Comparison of ENCODE assay signal across 26 cellular contexts in the genomic region with DNA sequence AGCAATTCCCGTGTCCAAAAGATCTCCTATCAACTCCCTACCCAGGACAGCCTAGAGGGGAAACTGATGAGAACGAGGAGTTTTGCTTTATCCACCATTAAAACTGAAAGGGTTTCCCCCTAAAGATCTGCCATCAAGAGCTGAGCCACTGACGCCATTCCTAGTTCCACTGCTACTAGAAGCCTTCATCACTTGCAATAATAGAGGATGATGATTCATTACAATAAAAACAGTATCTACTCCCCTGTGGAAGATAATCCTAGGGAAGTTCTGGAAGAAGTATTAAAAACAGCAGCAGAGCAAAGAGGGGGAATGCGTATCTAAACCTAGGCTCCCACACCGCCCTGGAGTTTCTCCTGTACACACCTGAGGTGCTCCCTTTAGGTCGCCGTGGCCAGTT.
"Had no signal": no experiment of that assay in that cellular context is flagged by ENCODE, and none has a peak within 500 bp of the region (broad histone marks: within the 10 kb centered on the region; RNA-seq: fewer than 3 reads in every experiment).

No MANE protein-coding gene starts in this region.

- H3K27me3 Mint-ChIP-seq: activated CD4-positive, alpha-beta memory T cell treated with anti-CD3 and anti-CD28 coated beads, Interleukin-2, amount 10 ng/mL, durations not matched to agents 7 days and 5 days; activated CD4-positive, alpha-beta T cell treated with anti-CD3 and anti-CD28 coated beads for 36 hours; activated T-helper 17 cell treated with anti-CD3 and anti-CD28 coated beads, Interleukin-2, amount 50 U/mL, for 72 hours; central memory CD8-positive, alpha-beta T cell had no signal

- H3K4me3 ChIP-seq: MG63 had no signal

- H3K4me3 Mint-ChIP-seq: activated CD4-positive, alpha-beta memory T cell treated with anti-CD3 and anti-CD28 coated beads, Interleukin-2, amount 10 ng/mL, durations not matched to agents 7 days and 5 days; activated CD4-positive, alpha-beta T cell treated with anti-CD3 and anti-CD28 coated beads for 36 hours; activated naive CD4-positive, alpha-beta T cell treated with anti-CD3 and anti-CD28 coated beads for 36 hours; activated naive CD8-positive, alpha-beta T cell; activated T-helper 17 cell treated with anti-CD3 and anti-CD28 coated beads, Interleukin-2, amount 50 U/mL, for 72 hours; brain; central memory CD8-positive, alpha-beta T cell; T-cell had no signal

- H3K36me3 Mint-ChIP-seq: activated naive CD8-positive, alpha-beta T cell; T-cell had no signal

- DNase-seq: activated CD4-positive, alpha-beta memory T cell treated with anti-CD3 and anti-CD28 coated beads, Interleukin-2, amount 10 ng/mL, durations not matched to agents 7 days and 5 days; activated CD4-positive, alpha-beta T cell treated with anti-CD3 and anti-CD28 coated beads for 36 hours; activated CD4-positive, alpha-beta T cell treated with anti-CD3 and anti-CD28 coated beads, Interleukin-2, amount 50 U/mL, for 1 hour; activated gamma-delta T cell; activated naive CD4-positive, alpha-beta T cell treated with anti-CD3 and anti-CD28 coated beads for 36 hours; activated T-cell treated with anti-CD3 and anti-CD28 coated beads for 4 hours; activated T-cell treated with anti-CD3 and anti-CD28 coated beads, Interleukin-2, amount 50 U/mL, for 48 hours; amygdala; MG63; MV-4-11; NCI-H1092 treated with DMSO at 0.1 percent for 48 hours; NCI-H1417 treated with DMSO at 0.1 percent for 48 hours; NCI-H1694; NCI-H2029; NCI-H2107; NCI-H2171 treated with DMSO at 0.1 percent for 48 hours; NCI-H345; NCI-H510A; NCI-H526 treated with DMSO at 0.1 percent for 48 hours; SIG-M5; T-cell had no signal

- H3K27ac ChIP-seq: VCaP had no signal

- ATAC-seq: activated CD4-positive, alpha-beta T cell treated with anti-CD3 and anti-CD28 coated beads for 36 hours; activated T-helper 17 cell treated with anti-CD3 and anti-CD28 coated beads, Interleukin-2, amount 50 U/mL, for 72 hours; T-cell had no signal

- H3K4me1 Mint-ChIP-seq: activated CD4-positive, alpha-beta memory T cell treated with anti-CD3 and anti-CD28 coated beads, Interleukin-2, amount 10 ng/mL, durations not matched to agents 7 days and 5 days; activated CD4-positive, alpha-beta T cell treated with anti-CD3 and anti-CD28 coated beads for 36 hours; activated T-helper 17 cell treated with anti-CD3 and anti-CD28 coated beads, Interleukin-2, amount 50 U/mL, for 72 hours; central memory CD8-positive, alpha-beta T cell; T-cell had no signal

- H3K9me3 Mint-ChIP-seq: activated naive CD4-positive, alpha-beta T cell treated with anti-CD3 and anti-CD28 coated beads for 36 hours had no signal

- H3K27me3 ChIP-seq: MG63 had no signal

- H3K27ac Mint-ChIP-seq: activated CD4-positive, alpha-beta memory T cell treated with anti-CD3 and anti-CD28 coated beads, Interleukin-2, amount 10 ng/mL, durations not matched to agents 7 days and 5 days; activated CD4-positive, alpha-beta T cell treated with anti-CD3 and anti-CD28 coated beads for 36 hours; activated naive CD4-positive, alpha-beta T cell treated with anti-CD3 and anti-CD28 coated beads for 36 hours; activated naive CD8-positive, alpha-beta T cell; activated T-helper 17 cell treated with anti-CD3 and anti-CD28 coated beads, Interleukin-2, amount 50 U/mL, for 72 hours; T-cell had no signal
